ENCODE assay signal across 25 cellular contexts in the genomic region with DNA sequence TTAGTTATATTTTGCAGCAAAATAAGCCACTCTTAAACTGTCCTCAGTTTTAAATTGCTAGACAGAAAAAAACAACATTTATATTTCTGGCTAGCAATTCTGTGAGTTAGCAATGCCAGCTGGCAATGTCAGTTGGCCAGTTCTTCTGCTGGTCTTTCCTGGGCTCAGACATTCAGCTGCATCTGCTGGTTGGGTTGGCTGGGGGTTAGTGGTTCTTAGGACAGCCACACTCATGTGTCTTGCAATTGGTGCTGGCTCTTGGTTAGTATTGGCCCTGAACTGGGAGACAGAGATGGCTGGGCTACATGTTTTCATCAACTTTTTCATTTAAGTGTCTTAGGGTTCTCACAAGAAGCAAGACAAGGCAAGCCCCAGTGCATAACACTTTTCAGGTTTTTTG. TPM values are rescaled to one million over a fixed set of nuclear protein-coding genes. Genes with fewer than 3 reads are reported as not detected.
DNase-seq lines count a peak whose midpoint lies in the region; ATAC-seq and TF ChIP-seq lines count a peak whose summit lies in the region.
"Had no signal": no experiment of that assay in that cellular context is flagged by ENCODE, and none has a peak within 500 bp of the region (broad histone marks: within the 10 kb centered on the region; RNA-seq: fewer than 3 reads in every experiment).

No MANE protein-coding gene starts in this region.

- peak overlapping the region; percentile 90 for H3K23ac ChIP-seq in trophoblast cell (ENCODE audit: low read length)

- no peak for TF ChIP-seq POLR2A in suprapubic skin (IDR thresholded peaks at IDR 0.05)

- no peaks in the 10 kb centered on the region for H3K79me1 ChIP-seq in trophoblast cell (ENCODE audit: low read length)

- no peak overlapping the region for H2AFZ ChIP-seq in trophoblast cell (ENCODE audit: insufficient read depth, low read length, poor library complexity)
- H2AFZ ChIP-seq: GM23248, PC-9 had no signal

- H3K79me2 ChIP-seq in trophoblast cell (ENCODE audit: control insufficient read depth, insufficient read depth, low read length, poor library complexity): no peaks in the 10 kb centered on the region

- peaks cover 55% of the 10 kb centered on the region for H3K4me1 ChIP-seq in left ventricle myocardium inferior
- peaks cover 0 to 2% of the 10 kb centered on the region in 2 experiments for H3K4me1 ChIP-seq in trophoblast cell (ENCODE audit: control insufficient read depth in 1 of 2, insufficient read depth in 2 of 2, low read length in 2 of 2)
- H3K4me1 ChIP-seq in suprapubic skin: no peaks in the 10 kb centered on the region

- peak; percentile 53 for ATAC-seq in Right ventricle myocardium inferior
- ATAC-seq in GM19324 (IDR thresholded peaks at IDR 0.05; ENCODE audit: low FRiP score, unreplicated experiment): no peak
- ATAC-seq in GM18858 (IDR thresholded peaks at IDR 0.05; ENCODE audit: unreplicated experiment): no peak
- ATAC-seq: CD8-positive, alpha-beta T cell had no signal

- no peak for TF ChIP-seq CTCF in left ventricle myocardium inferior (IDR thresholded peaks at IDR 0.05; ENCODE audit: borderline replicate concordance)
- no peak for TF ChIP-seq CTCF in suprapubic skin (IDR thresholded peaks at IDR 0.05)

- no peak overlapping the region for H4K8ac ChIP-seq in trophoblast cell (ENCODE audit: low read depth, low read length)

- DNase-seq in Right ventricle myocardium inferior (ENCODE audit: missing footprints) (no peak), cardiac septum (ENCODE audit: low spot score) (no peak), left ventricle myocardium inferior (peak; percentile 32), trophoblast cell (no peak), suprapubic skin (ENCODE audit: low spot score in 2 of 2) (no peak)
- DNase-seq: CD8-positive, alpha-beta T cell; DMS 273 treated with DMSO at 0.1 percent for 48 hours; DMS79; EL; GF-D8; GM23248; H7; NCI-H1092; NCI-H1436; NCI-H1930; NCI-H2107; NCI-H526; NCI-H82; PC-9; SHP77 had no signal

- H2BK12ac ChIP-seq in trophoblast cell (ENCODE audit: low read length): no peak overlapping the region

- no peak overlapping the region for H3K4me2 ChIP-seq in trophoblast cell (ENCODE audit: low read length)
- H3K4me2 ChIP-seq: PC-9 had no signal

- intact Hi-C loops in Right ventricle myocardium inferior (cut with DNase I) (no loop called here), cardiac septum (cut with DNase I) (no loop called here), left ventricle myocardium inferior (cut with micrococcal nuclease) (no loop called here)

- peaks cover 3% of the 10 kb centered on the region for H3K9me3 ChIP-seq in left ventricle myocardium inferior (replicated peaks)
- no peaks in the 10 kb centered on the region for H3K9me3 ChIP-seq in trophoblast cell (ENCODE audit: insufficient read depth, low read depth, low read length)
- no peaks in the 10 kb centered on the region for H3K9me3 ChIP-seq in suprapubic skin

- no peak overlapping the region for H3K9ac ChIP-seq in trophoblast cell (ENCODE audit: low read length)
- H3K9ac ChIP-seq: GM23248 had no signal

- H4K91ac ChIP-seq in trophoblast cell (ENCODE audit: low read depth, low read length): no peak overlapping the region

- no peak overlapping the region for H2AK5ac ChIP-seq in trophoblast cell (ENCODE audit: low read length)

- no peak overlapping the region for H4K12ac ChIP-seq in trophoblast cell (ENCODE audit: low read depth, low read length)

- no peak overlapping the region for H3K18ac ChIP-seq in trophoblast cell (ENCODE audit: low read length)

- H3K36me3 ChIP-seq in left ventricle myocardium inferior: no peaks in the 10 kb centered on the region
- H3K36me3 ChIP-seq in trophoblast cell (ENCODE audit: control insufficient read depth in 1 of 2, insufficient read depth in 2 of 2, low read length in 2 of 2): no peaks in the 10 kb centered on the region
- no peaks in the 10 kb centered on the region for H3K36me3 ChIP-seq in suprapubic skin

- no peak overlapping the region for H2BK5ac ChIP-seq in trophoblast cell (ENCODE audit: low read depth, low read length, poor library complexity)

- H3K4me3 ChIP-seq in left ventricle myocardium inferior: no peak overlapping the region
- no peak overlapping the region for H3K4me3 ChIP-seq in trophoblast cell (ENCODE audit: low read depth, low read length)
- no peak overlapping the region for H3K4me3 ChIP-seq in suprapubic skin
- H3K4me3 ChIP-seq: GM23248, PC-9 had no signal

- H3K27me3 ChIP-seq in left ventricle myocardium inferior (ENCODE audit: low read depth): no peaks in the 10 kb centered on the region
- no peaks in the 10 kb centered on the region for H3K27me3 ChIP-seq in trophoblast cell (ENCODE audit: insufficient read depth, low read length)
- H3K27me3 ChIP-seq in suprapubic skin: no peaks in the 10 kb centered on the region

- no peak overlapping the region for H3K14ac ChIP-seq in trophoblast cell (ENCODE audit: low read length)

- no peak overlapping the region for H3K27ac ChIP-seq in left ventricle myocardium inferior (replicated peaks)
- H3K27ac ChIP-seq in trophoblast cell (ENCODE audit: low read depth, low read length): no peak overlapping the region
- no peak overlapping the region for H3K27ac ChIP-seq in suprapubic skin
- H3K27ac ChIP-seq: 22Rv1, C4-2B, GM23248, HL-60, PC-9 had no signal

- H3K4ac ChIP-seq in trophoblast cell (ENCODE audit: low read depth, low read length): no peak overlapping the region

- no peak for TF ChIP-seq EP300 in suprapubic skin (IDR thresholded peaks at IDR 0.05)

- H2BK120ac ChIP-seq in trophoblast cell (ENCODE audit: insufficient read depth, low read length, poor library complexity): no peak overlapping the region

RNA-seq across cellular contexts. Expression of gene PDLIM5, which starts 48.0 kb away (rescaled TPM):
- 1,145 TPM for total RNA-seq in Right ventricle myocardium inferior
- total RNA-seq in cardiac septum: 1,256 TPM
- 982 TPM for total RNA-seq in left ventricle myocardium inferior
- 59.1 and 59.8 TPM in 2 replicates for polyA plus RNA-seq in trophoblast cell (2013)
- total RNA-seq in suprapubic skin: 100 to 1,000 TPM in 2 of 4 donors, 10 to 100 TPM in 2; 90.5 to 148 (median 115) TPM
